ENCODE assay signal across 20 cellular contexts in genomic region chr12:108792361-108793292, GRCh38.
DNase-seq lines count a peak whose midpoint lies in the region; ATAC-seq, FAIRE-seq and TF ChIP-seq lines count a peak whose summit lies in the region.
"Had no signal": no experiment of that assay in that cellular context is flagged by ENCODE, and none has a peak within 500 bp of the region (broad histone marks: within the 10 kb centered on the region; RNA-seq: fewer than 3 reads in every experiment).

No MANE protein-coding gene starts in this region.

- WGBS in H1 (ENCODE audit: extremely low coverage in 1 of 2, insufficient coverage in 1 of 2, insufficient read length in 1 of 2, insufficient replicate concordance in 2 of 2, low coverage in 1 of 2, low lambda C conversion rate in 2 of 2, missing lambda C conversion rate in 1 of 2), 2 experiments, result 88% methylated on average over 24 of the region's 27 CpGs; no CpG with 5 or more reads in 1 of the 2 experiments

- H3K27ac Mint-ChIP-seq in activated CD4-positive, alpha-beta memory T cell treated with anti-CD3 and anti-CD28 coated beads for 36 hours, result no peak overlapping the region
- H3K27ac Mint-ChIP-seq in activated CD4-positive, alpha-beta memory T cell treated with anti-CD3 and anti-CD28 coated beads, Interleukin-2, amount 10 ng/mL, durations not matched to agents 7 days and 5 days, result no peak overlapping the region

- H3K27me3 ChIP-seq in H1 (replicated peaks in 1 of 4; ENCODE audit: control insufficient read depth in 3 of 4, extremely low read depth in 1 of 4, insufficient read depth in 3 of 4, low read length in 3 of 4), result no peaks in the 10 kb centered on the region
- H3K27me3 ChIP-seq in gastrocnemius medialis, result no peaks in the 10 kb centered on the region
- H3K27me3 ChIP-seq: BLaER1, esophagus squamous epithelium had no signal

- no peak overlapping the region for H3K4me3 ChIP-seq in H1 (ENCODE audit: extremely low read depth in 1 of 4, insufficient read depth in 2 of 4, low read depth in 3 of 4, low read length in 4 of 4)
- H3K4me3 ChIP-seq in gastrocnemius medialis, result no peak overlapping the region
- H3K4me3 ChIP-seq in OCI-LY7 (ENCODE audit: low read depth, low read length, poor library complexity, severe bottlenecking), result no peak overlapping the region
- H3K4me3 ChIP-seq: BLaER1, esophagus squamous epithelium, mucosa of descending colon, PC-9 had no signal

- H3K9me3 Mint-ChIP-seq in activated CD4-positive, alpha-beta memory T cell treated with anti-CD3 and anti-CD28 coated beads for 36 hours, result no peaks in the 10 kb centered on the region
- H3K9me3 Mint-ChIP-seq in activated CD4-positive, alpha-beta memory T cell treated with anti-CD3 and anti-CD28 coated beads, Interleukin-2, amount 10 ng/mL, durations not matched to agents 7 days and 5 days, result no peaks in the 10 kb centered on the region
- H3K9me3 Mint-ChIP-seq: central memory CD8-positive, alpha-beta T cell had no signal

- H3K27ac ChIP-seq in H1 (ENCODE audit: low read depth, low read length) (no peak overlapping the region), gastrocnemius medialis (peak overlapping the region; percentile 77 to 92 (median 84)), OCI-LY7 (ENCODE audit: low read depth, low read length, poor library complexity, severe bottlenecking) (no peak overlapping the region)
- H3K27ac ChIP-seq: BLaER1, PC-9 had no signal

- H3K4me1 Mint-ChIP-seq in activated CD4-positive, alpha-beta memory T cell treated with anti-CD3 and anti-CD28 coated beads for 36 hours (ENCODE audit: low read depth), result peaks cover 2% of the 10 kb centered on the region
- H3K4me1 Mint-ChIP-seq in activated CD4-positive, alpha-beta memory T cell treated with anti-CD3 and anti-CD28 coated beads, Interleukin-2, amount 10 ng/mL, durations not matched to agents 7 days and 5 days, result no peaks in the 10 kb centered on the region
- H3K4me1 Mint-ChIP-seq: central memory CD8-positive, alpha-beta T cell had no signal

- no peak overlapping the region for H2BK20ac ChIP-seq in H1 (ENCODE audit: low read length)

- H3K4me2 ChIP-seq in H1 (ENCODE audit: insufficient read depth in 1 of 2, low read depth in 2 of 2, low read length in 2 of 2) (no peak overlapping the region), OCI-LY7 (ENCODE audit: low read length) (no peak overlapping the region)
- H3K4me2 ChIP-seq: BLaER1, PC-9 had no signal

- H2AFZ ChIP-seq in H1 (ENCODE audit: low read length) (no peak overlapping the region), OCI-LY7 (ENCODE audit: low read length) (no peak overlapping the region)
- H2AFZ ChIP-seq: PC-9 had no signal

- no peak overlapping the region for H2BK15ac ChIP-seq in H1 (ENCODE audit: low read length)

- H3K36me3 ChIP-seq in H1 (ENCODE audit: control insufficient read depth in 2 of 4, insufficient read depth in 4 of 4, low read length in 3 of 4), result peaks cover 3 to 16% (median 7%) of the 10 kb centered on the region in 4 experiments; a peak in 4 of 8 replicates
- H3K36me3 ChIP-seq in gastrocnemius medialis, result peaks cover 0 to 61% of the 10 kb centered on the region in 2 donors
- H3K36me3 ChIP-seq in OCI-LY7 (ENCODE audit: insufficient read depth, low read length), result peaks cover 14% of the 10 kb centered on the region

- H4K8ac ChIP-seq in H1 (ENCODE audit: extremely low read depth, insufficient read depth, low read length), result peak overlapping the region; percentile 60; the same call in 1 of the 2 replicates

- POLR2A ChIA-PET in activated CD4-positive, alpha-beta memory T cell treated with anti-CD3 and anti-CD28 coated beads for 36 hours (lab: Charles Lee), result interaction anchor here (0.6 kb wide), 1 partner anchor 223 kb away, joined by 4 read pairs; no protein-coding TSS in a partner anchor
- POLR2A ChIA-PET in activated CD4-positive, alpha-beta memory T cell treated with anti-CD3 and anti-CD28 coated beads, Interleukin-2, amount 10 ng/mL, durations not matched to agents 7 days and 5 days (lab: Charles Lee), result no interaction called here
- POLR2A ChIA-PET in H1 (lab: Charles Lee; ENCODE audit: partially characterized antibody) (interaction anchor here (0.9 to 1.2 kb wide), 3 partner anchors 8 to 101 kb away, joined by 3 to 5 read pairs (median 3); no protein-coding TSS in a partner anchor), OCI-LY7 (lab: Charles Lee) (interaction anchor here (0.8 kb wide), 1 partner anchor 11 kb away, joined by 4 read pairs; no protein-coding TSS in a partner anchor)

- H2AK5ac ChIP-seq in H1 (ENCODE audit: low read depth, low read length), result no peak overlapping the region

- FAIRE-seq in H1 (lab: Jason Lieb, UNC), result no peak
- FAIRE-seq: A204.1 had no signal

- no TSS peak for BruUV-seq in OCI-LY7 (replicated peaks; lab: Mats Ljungman, UMichigan)

- H3K4me3 Mint-ChIP-seq in activated CD4-positive, alpha-beta memory T cell treated with anti-CD3 and anti-CD28 coated beads for 36 hours, result no peak overlapping the region
- H3K4me3 Mint-ChIP-seq in activated CD4-positive, alpha-beta memory T cell treated with anti-CD3 and anti-CD28 coated beads, Interleukin-2, amount 10 ng/mL, durations not matched to agents 7 days and 5 days, result no peak overlapping the region
- H3K4me3 Mint-ChIP-seq: central memory CD8-positive, alpha-beta T cell had no signal

- no peak overlapping the region for H4K91ac ChIP-seq in H1 (replicated peaks; ENCODE audit: insufficient read length, low read length)

- no peaks in the 10 kb centered on the region for H3K79me2 ChIP-seq in H1 (ENCODE audit: control insufficient read depth in 1 of 2, insufficient read depth in 2 of 2, low read length in 2 of 2)
- H3K79me2 ChIP-seq in OCI-LY7 (ENCODE audit: insufficient read depth, low read depth, low read length), result no peaks in the 10 kb centered on the region

- intact Hi-C loops in activated CD4-positive, alpha-beta memory T cell treated with anti-CD3 and anti-CD28 coated beads for 36 hours (cut with micrococcal nuclease), result no loop called here
- intact Hi-C loops in gastrocnemius medialis (cut with DNase I; ENCODE audit: low total_unique reads), result loop anchor here (10.0 kb wide), 1 partner anchor 322 kb away; the partner anchor contains the start of gene ACACB
- intact Hi-C loops in OCI-LY7 (cut with micrococcal nuclease; ENCODE audit: unreplicated experiment), result no loop called here

- H3K14ac ChIP-seq in H1 (ENCODE audit: insufficient read length), result no peak overlapping the region

- ATAC-seq in gastrocnemius medialis, result no peak
- ATAC-seq in HG02970 (IDR thresholded peaks at IDR 0.05; ENCODE audit: low FRiP score, unreplicated experiment), result no peak
- no peak for ATAC-seq in HG03108 (IDR thresholded peaks at IDR 0.05; ENCODE audit: unreplicated experiment)
- ATAC-seq: mucosa of descending colon, sciatic nerve had no signal

- no peaks in the 10 kb centered on the region for H3K9me2 ChIP-seq in OCI-LY7 (ENCODE audit: insufficient read depth, low read length)

- no peak for TF ChIP-seq RAD21 in H1 (IDR thresholded peaks at IDR 0.05 in 1 of 2, conservative IDR thresholded peaks at IDR 0.05 in 1 of 2; ENCODE audit: low read depth in 2 of 2, low read length in 2 of 2)

- H3K79me1 ChIP-seq in H1 (ENCODE audit: low read depth, low read length), result no peaks in the 10 kb centered on the region

- peaks cover 0 to 2% (median 0%) of the 10 kb centered on the region in 4 experiments; a peak in 3 of 7 replicates for H3K4me1 ChIP-seq in H1 (replicated peaks in 1 of 4; ENCODE audit: control insufficient read depth in 3 of 4, insufficient read depth in 4 of 4, low read length in 3 of 4)
- H3K4me1 ChIP-seq in gastrocnemius medialis, result peaks cover 40 to 44% of the 10 kb centered on the region in 2 donors
- H3K4me1 ChIP-seq in OCI-LY7 (ENCODE audit: insufficient read depth, low read length, poor library complexity, severe bottlenecking), result no peaks in the 10 kb centered on the region

- no peak overlapping the region for H2BK120ac ChIP-seq in H1 (replicated peaks; ENCODE audit: low read depth, low read length)

- TF ChIP-seq EP300 in H1 (IDR thresholded peaks at IDR 0.05; ENCODE audit: borderline replicate concordance in 1 of 2, low read depth in 2 of 2, low read length in 2 of 2), result no peak

- no peaks in the 10 kb centered on the region for H3K27me3 Mint-ChIP-seq in activated CD4-positive, alpha-beta memory T cell treated with anti-CD3 and anti-CD28 coated beads for 36 hours
- H3K27me3 Mint-ChIP-seq in activated CD4-positive, alpha-beta memory T cell treated with anti-CD3 and anti-CD28 coated beads, Interleukin-2, amount 10 ng/mL, durations not matched to agents 7 days and 5 days, result no peaks in the 10 kb centered on the region
- H3K27me3 Mint-ChIP-seq: central memory CD8-positive, alpha-beta T cell had no signal

- H3K56ac ChIP-seq in H1 (replicated peaks; ENCODE audit: insufficient read length, low read depth, low read length), result no peak overlapping the region

- DNase-seq in activated CD4-positive, alpha-beta memory T cell treated with anti-CD3 and anti-CD28 coated beads for 36 hours, result peak; percentile 27
- DNase-seq in activated CD4-positive, alpha-beta memory T cell treated with anti-CD3 and anti-CD28 coated beads, Interleukin-2, amount 10 ng/mL, durations not matched to agents 7 days and 5 days, result no peak
- DNase-seq in NCI-H524 (lab: John Stamatoyannopoulos, UW) (peak; percentile 72 to 83), H1 (ENCODE audit: low read depth in 1 of 2, low spot score in 2 of 2) (no peak), gastrocnemius medialis (no peak), OCI-LY7 (ENCODE audit: low spot score) (no peak)
- DNase-seq: effector CD8-positive, alpha-beta T cell; esophagus squamous epithelium; GOT3; NCI-H1417; occipital lobe; PC-9; stimulated activated naive CD4-positive, alpha-beta T cell treated with Interleukin-2 at 50 U/mL for 16 hours had no signal

- H3K23ac ChIP-seq in H1 (ENCODE audit: insufficient read length), result no peak overlapping the region

- no peak overlapping the region for H4K5ac ChIP-seq in H1 (ENCODE audit: insufficient read length, low read depth, low read length)

- H3K9ac ChIP-seq in H1 (replicated peaks in 1 of 4; ENCODE audit: extremely low read depth in 1 of 4, low read depth in 3 of 4, low read length in 3 of 4), result no peak overlapping the region
- H3K9ac ChIP-seq: BLaER1 had no signal

- in situ Hi-C loops in gastrocnemius medialis (cut with MboI; ENCODE audit: low sequenced_read_pairs in 4 of 4), result no loop called here

- no peak for TF ChIP-seq POLR2A in H1 (IDR thresholded peaks at IDR 0.05; ENCODE audit: control extremely low read depth in 1 of 2, low read depth in 2 of 2, low read length in 2 of 2)
- no peak for TF ChIP-seq POLR2A in gastrocnemius medialis (IDR thresholded peaks at IDR 0.05)

- H2BK12ac ChIP-seq in H1 (ENCODE audit: low read depth, low read length), result no peak overlapping the region

- H4K20me1 ChIP-seq in H1 (replicated peaks in 1 of 2; ENCODE audit: control insufficient read depth in 1 of 2, insufficient read depth in 2 of 2, low read length in 2 of 2), result no peaks in the 10 kb centered on the region
- H4K20me1 ChIP-seq in OCI-LY7 (ENCODE audit: insufficient read depth, low read length), result no peaks in the 10 kb centered on the region
- H4K20me1 ChIP-seq: BLaER1 had no signal

- no peaks in the 10 kb centered on the region for H3K23me2 ChIP-seq in H1 (ENCODE audit: low read depth, low read length)

- TF ChIP-seq CTCF in H1 (IDR thresholded peaks at IDR 0.05; ENCODE audit: control extremely low read depth in 1 of 3, insufficient read depth in 1 of 3, low read depth in 1 of 3, low read length in 3 of 3) (no peak), gastrocnemius medialis (IDR thresholded peaks at IDR 0.05 in 4 of 5, conservative IDR thresholded peaks at IDR 0.05 in 1 of 5) (no peak), OCI-LY7 (conservative IDR thresholded peaks at IDR 0.05; ENCODE audit: low read length) (no peak)

- H3K36me3 Mint-ChIP-seq in activated CD4-positive, alpha-beta memory T cell treated with anti-CD3 and anti-CD28 coated beads for 36 hours, result peaks cover 24% of the 10 kb centered on the region
- peaks cover 30% of the 10 kb centered on the region for H3K36me3 Mint-ChIP-seq in activated CD4-positive, alpha-beta memory T cell treated with anti-CD3 and anti-CD28 coated beads, Interleukin-2, amount 10 ng/mL, durations not matched to agents 7 days and 5 days (ENCODE audit: low read depth)

- H3K18ac ChIP-seq in H1 (ENCODE audit: extremely low read depth, low read length), result no peak overlapping the region

- no peak overlapping the region for H3K4ac ChIP-seq in H1 (replicated peaks; ENCODE audit: insufficient read length, low read depth, low read length)

- H3K9me3 ChIP-seq in H1 (ENCODE audit: insufficient read depth in 2 of 2, low read depth in 1 of 2, low read length in 1 of 2) (no peaks in the 10 kb centered on the region), gastrocnemius medialis (no peaks in the 10 kb centered on the region), OCI-LY7 (ENCODE audit: low read length) (peaks cover 12% of the 10 kb centered on the region)
- H3K9me3 ChIP-seq: esophagus squamous epithelium, mucosa of descending colon had no signal

- no peak overlapping the region for H2BK5ac ChIP-seq in H1 (ENCODE audit: low read depth, low read length)

- CTCF ChIA-PET in activated CD4-positive, alpha-beta memory T cell treated with anti-CD3 and anti-CD28 coated beads for 36 hours (lab: Charles Lee), result interaction anchor here (0.6 kb wide), 1 partner anchor 10 kb away, joined by 4 read pairs; no protein-coding TSS in a partner anchor
- CTCF ChIA-PET in activated CD4-positive, alpha-beta memory T cell treated with anti-CD3 and anti-CD28 coated beads, Interleukin-2, amount 10 ng/mL, durations not matched to agents 7 days and 5 days (lab: Charles Lee), result interaction anchor here (1.0 kb wide), 1 partner anchor 128 kb away, joined by 3 read pairs; no protein-coding TSS in a partner anchor
- CTCF ChIA-PET in H1 (lab: Charles Lee; ENCODE audit: partially characterized antibody) (interaction anchor here (1.5 to 2.3 kb wide), 4 partner anchors 11 to 133 kb away, joined by 3 to 12 read pairs (median 5); no protein-coding TSS in a partner anchor), OCI-LY7 (lab: Charles Lee; ENCODE audit: unreplicated experiment) (no interaction called here)

Comparison
In these comparisons a context has a peak if more than half of its experiments do, and no peak if none do; other contexts are left out.
1. DNase-seq: peak in activated CD4-positive, alpha-beta memory T cell treated with anti-CD3 and anti-CD28 coated beads for 36 hours (single experiment) and NCI-H524 (2 of 2); none in activated CD4-positive, alpha-beta memory T cell treated with anti-CD3 and anti-CD28 coated beads, Interleukin-2, amount 10 ng/mL, durations not matched to agents 7 days and 5 days (single experiment), H1 (0 of 2), gastrocnemius medialis (0 of 2) and OCI-LY7 (single experiment).
2. H3K27ac ChIP-seq: peak in gastrocnemius medialis (4 of 4); none in H1 (single experiment) and OCI-LY7 (single experiment).